In the genomic region with DNA sequence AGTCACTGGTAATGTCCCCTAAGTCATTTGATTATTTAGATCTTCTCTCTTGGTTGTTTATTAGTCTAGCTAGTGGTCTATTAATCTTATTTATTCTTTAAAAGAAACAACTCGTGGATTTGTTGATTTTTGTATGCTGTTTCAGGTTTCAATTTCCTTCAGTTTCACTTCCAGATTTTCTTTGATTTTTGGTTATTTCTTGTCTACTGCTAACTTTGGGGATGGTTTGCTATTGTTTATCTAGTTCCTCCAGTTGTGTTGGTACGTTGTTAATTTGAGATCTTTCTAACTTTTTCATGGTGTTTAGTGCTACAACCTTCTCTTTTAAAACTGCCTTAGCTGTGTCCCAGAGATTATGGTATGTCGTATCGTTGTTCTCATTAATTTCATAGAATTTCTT, we compare ENCODE assay signal across 26 cellular contexts. TPM values are rescaled to one million over a fixed set of nuclear protein-coding genes. Genes with fewer than 3 reads are reported as not detected.
"Had no signal": no experiment of that assay in that cellular context is flagged by ENCODE, and none has a peak within 500 bp of the region (broad histone marks: within the 10 kb centered on the region; RNA-seq: fewer than 3 reads in every experiment).

No MANE protein-coding gene starts in this region.

- H3K4me1 ChIP-seq: esophagus muscularis mucosa, left lung, parathyroid adenoma, upper lobe of left lung had no signal

- H3K27me3 ChIP-seq: esophagus muscularis mucosa, left lung, upper lobe of left lung had no signal

- H3K4me1 Mint-ChIP-seq: brain, mesothelial cell of epicardium, nephron progenitor cell had no signal

- H3K9me3 ChIP-seq: esophagus muscularis mucosa, left lung, upper lobe of left lung had no signal

- H3K27ac ChIP-seq: esophagus muscularis mucosa, left lung, parathyroid adenoma, upper lobe of left lung had no signal

- ATAC-seq: left lung; right cardiac atrium; stimulated activated naive CD8-positive, alpha-beta T cell treated with anti-CD3 and anti-CD28 coated beads, Interleukin-15, Interleukin-2, amounts not matched to agents 100 U/mL and 50 U/mL, for 24 hours; T-cell had no signal

- H3K9ac ChIP-seq: parathyroid adenoma had no signal

- H3K36me3 Mint-ChIP-seq: brain, mesothelial cell of epicardium, T-cell had no signal

- H3K36me3 ChIP-seq: esophagus muscularis mucosa, left lung, upper lobe of left lung had no signal

- H3K27ac Mint-ChIP-seq: activated T-cell treated with anti-CD3 and anti-CD28 coated beads, Interleukin-2, amount 50 U/mL, for 24 hours; activated T-helper 2 cell treated with anti-CD3 and anti-CD28 coated beads, Interferon-gamma antibody, Interleukin-2, Interleukin-4, amounts not matched to agents 10 μg/mL and 5 μg/mL and 100 μg/mL, durations not matched to agents 14 hours and 24 hours and 36 hours; brain; mesothelial cell of epicardium; nephron progenitor cell had no signal

- H3K4me3 ChIP-seq: esophagus muscularis mucosa, left lung, upper lobe of left lung had no signal

- H3K9me3 Mint-ChIP-seq: brain, T-cell had no signal

- H3K27me3 Mint-ChIP-seq: activated T-cell treated with anti-CD3 and anti-CD28 coated beads, Interleukin-2, amount 50 U/mL, for 24 hours; brain; T-cell had no signal

- DNase-seq: activated CD8-positive, alpha-beta memory T cell treated with anti-CD3 and anti-CD28 coated beads, Interleukin-2, amount 50 U/mL, for 4 hours; activated naive CD4-positive, alpha-beta T cell treated with Interleukin-2 at 50 U/mL for 16 hours; activated T-cell treated with anti-CD3 and anti-CD28 coated beads, Interleukin-2, amount 50 U/mL, for 24 hours; aorta; dermis blood vessel endothelial cell; effector CD8-positive, alpha-beta T cell; hippocampal formation; kidney glomerular epithelial cell; left lung; nephron progenitor cell; right cardiac atrium; stimulated activated CD4-positive, alpha-beta T cell treated with anti-CD3 and anti-CD28 coated beads, Interleukin-12 subunit alpha, Interleukin-12 subunit beta, amount 100 ng/mL, for 4 hours; stimulated activated CD4-positive, alpha-beta T cell treated with anti-CD3 and anti-CD28 coated beads, Interleukin-4, amount 100 ng/mL, for 4 hours; stimulated activated naive CD8-positive, alpha-beta T cell treated with anti-CD3 and anti-CD28 coated beads, Interleukin-15, Interleukin-2, amounts not matched to agents 100 U/mL and 50 U/mL, for 24 hours; T-cell; upper lobe of left lung had no signal

- H3K4me3 Mint-ChIP-seq: activated T-cell treated with anti-CD3 and anti-CD28 coated beads, Interleukin-2, amount 50 U/mL, for 24 hours; brain; mesothelial cell of epicardium; nephron progenitor cell; T-cell had no signal

RNA-seq across cellular contexts. Expression of gene CD69, which starts 18.5 kb away (rescaled TPM):
- total RNA-seq: frontal cortex had no signal

RNA-seq across cellular contexts. Expression of gene CLECL1, which starts 46.3 kb away (rescaled TPM):
- total RNA-seq: cardiac septum, dermis blood vessel endothelial cell, frontal cortex, left lung, lung microvascular endothelial cell, mesothelial cell of epicardium, pulmonary artery endothelial cell, skeletal muscle tissue had no signal

RNA-seq across cellular contexts. Expression of gene KLRF1, which starts 48.1 kb away (rescaled TPM):
- total RNA-seq: activated T-helper 2 cell treated with anti-CD3 and anti-CD28 coated beads, Interferon-gamma antibody, Interleukin-2, Interleukin-4, amounts not matched to agents 10 μg/mL and 5 μg/mL and 100 μg/mL, durations not matched to agents 14 hours and 24 hours and 36 hours; cardiac septum; dermis blood vessel endothelial cell; frontal cortex; mesothelial cell of epicardium; skeletal muscle tissue had no signal
